Comparison of ENCODE assay signal across 1 cellular context in the genomic region with DNA sequence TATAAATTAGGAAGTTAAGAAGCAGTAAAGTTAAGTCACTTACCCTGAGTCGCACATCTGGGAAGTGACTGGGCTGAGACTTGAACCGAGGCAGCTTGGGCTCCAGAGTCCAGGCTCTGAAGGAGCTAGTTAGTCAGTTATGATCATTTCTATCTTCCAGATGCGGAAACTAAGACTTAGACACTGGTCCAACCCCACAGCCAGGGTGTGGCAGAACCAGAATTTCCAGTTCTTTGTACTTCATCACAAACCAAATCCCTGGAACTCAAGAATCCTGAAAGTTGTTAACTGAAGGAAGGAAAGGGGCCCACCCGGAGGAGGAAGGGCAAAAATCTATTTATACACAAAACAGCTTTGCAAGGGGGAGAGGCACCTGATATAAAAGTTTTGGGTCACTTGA.
TF ChIP-seq lines count a peak whose summit lies in the region.

No MANE protein-coding gene starts in this region.

TF ChIP-seq in K562, 482 proteins besides CTCF, POLR2A, EP300 and RAD21 (continued from another document):
- TF ChIP-seq, protein P1, sequence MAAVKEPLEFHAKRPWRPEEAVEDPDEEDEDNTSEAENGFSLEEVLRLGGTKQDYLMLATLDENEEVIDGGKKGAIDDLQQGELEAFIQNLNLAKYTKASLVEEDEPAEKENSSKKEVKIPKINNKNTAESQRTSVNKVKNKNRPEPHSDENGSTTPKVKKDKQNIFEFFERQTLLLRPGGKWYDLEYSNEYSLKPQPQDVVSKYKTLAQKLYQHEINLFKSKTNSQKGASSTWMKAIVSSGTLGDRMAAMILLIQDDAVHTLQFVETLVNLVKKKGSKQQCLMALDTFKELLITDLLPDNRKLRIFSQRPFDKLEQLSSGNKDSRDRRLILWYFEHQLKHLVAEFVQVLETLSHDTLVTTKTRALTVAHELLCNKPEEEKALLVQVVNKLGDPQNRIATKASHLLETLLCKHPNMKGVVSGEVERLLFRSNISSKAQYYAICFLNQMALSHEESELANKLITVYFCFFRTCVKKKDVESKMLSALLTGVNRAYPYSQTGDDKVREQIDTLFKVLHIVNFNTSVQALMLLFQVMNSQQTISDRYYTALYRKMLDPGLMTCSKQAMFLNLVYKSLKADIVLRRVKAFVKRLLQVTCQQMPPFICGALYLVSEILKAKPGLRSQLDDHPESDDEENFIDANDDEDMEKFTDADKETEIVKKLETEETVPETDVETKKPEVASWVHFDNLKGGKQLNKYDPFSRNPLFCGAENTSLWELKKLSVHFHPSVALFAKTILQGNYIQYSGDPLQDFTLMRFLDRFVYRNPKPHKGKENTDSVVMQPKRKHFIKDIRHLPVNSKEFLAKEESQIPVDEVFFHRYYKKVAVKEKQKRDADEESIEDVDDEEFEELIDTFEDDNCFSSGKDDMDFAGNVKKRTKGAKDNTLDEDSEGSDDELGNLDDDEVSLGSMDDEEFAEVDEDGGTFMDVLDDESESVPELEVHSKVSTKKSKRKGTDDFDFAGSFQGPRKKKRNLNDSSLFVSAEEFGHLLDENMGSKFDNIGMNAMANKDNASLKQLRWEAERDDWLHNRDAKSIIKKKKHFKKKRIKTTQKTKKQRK (IDR thresholded peaks at IDR 0.05; ENCODE audit: borderline replicate concordance, low read depth, low read length) = no peak
- TF ChIP-seq KHSRP (IDR thresholded peaks at IDR 0.05) (no peak), ZNF239 (CRISPR knock-in tag; IDR thresholded peaks at IDR 0.05) (no peak), ESRRA (IDR thresholded peaks at IDR 0.05; ENCODE audit: borderline replicate concordance, low read depth) (no peak)
- TF ChIP-seq, protein P2, sequence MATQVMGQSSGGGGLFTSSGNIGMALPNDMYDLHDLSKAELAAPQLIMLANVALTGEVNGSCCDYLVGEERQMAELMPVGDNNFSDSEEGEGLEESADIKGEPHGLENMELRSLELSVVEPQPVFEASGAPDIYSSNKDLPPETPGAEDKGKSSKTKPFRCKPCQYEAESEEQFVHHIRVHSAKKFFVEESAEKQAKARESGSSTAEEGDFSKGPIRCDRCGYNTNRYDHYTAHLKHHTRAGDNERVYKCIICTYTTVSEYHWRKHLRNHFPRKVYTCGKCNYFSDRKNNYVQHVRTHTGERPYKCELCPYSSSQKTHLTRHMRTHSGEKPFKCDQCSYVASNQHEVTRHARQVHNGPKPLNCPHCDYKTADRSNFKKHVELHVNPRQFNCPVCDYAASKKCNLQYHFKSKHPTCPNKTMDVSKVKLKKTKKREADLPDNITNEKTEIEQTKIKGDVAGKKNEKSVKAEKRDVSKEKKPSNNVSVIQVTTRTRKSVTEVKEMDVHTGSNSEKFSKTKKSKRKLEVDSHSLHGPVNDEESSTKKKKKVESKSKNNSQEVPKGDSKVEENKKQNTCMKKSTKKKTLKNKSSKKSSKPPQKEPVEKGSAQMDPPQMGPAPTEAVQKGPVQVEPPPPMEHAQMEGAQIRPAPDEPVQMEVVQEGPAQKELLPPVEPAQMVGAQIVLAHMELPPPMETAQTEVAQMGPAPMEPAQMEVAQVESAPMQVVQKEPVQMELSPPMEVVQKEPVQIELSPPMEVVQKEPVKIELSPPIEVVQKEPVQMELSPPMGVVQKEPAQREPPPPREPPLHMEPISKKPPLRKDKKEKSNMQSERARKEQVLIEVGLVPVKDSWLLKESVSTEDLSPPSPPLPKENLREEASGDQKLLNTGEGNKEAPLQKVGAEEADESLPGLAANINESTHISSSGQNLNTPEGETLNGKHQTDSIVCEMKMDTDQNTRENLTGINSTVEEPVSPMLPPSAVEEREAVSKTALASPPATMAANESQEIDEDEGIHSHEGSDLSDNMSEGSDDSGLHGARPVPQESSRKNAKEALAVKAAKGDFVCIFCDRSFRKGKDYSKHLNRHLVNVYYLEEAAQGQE (CRISPR knock-in tag; IDR thresholded peaks at IDR 0.05; ENCODE audit: low read depth) = no peak
